ENCODE assay signal across 2 cellular contexts in the genomic region with DNA sequence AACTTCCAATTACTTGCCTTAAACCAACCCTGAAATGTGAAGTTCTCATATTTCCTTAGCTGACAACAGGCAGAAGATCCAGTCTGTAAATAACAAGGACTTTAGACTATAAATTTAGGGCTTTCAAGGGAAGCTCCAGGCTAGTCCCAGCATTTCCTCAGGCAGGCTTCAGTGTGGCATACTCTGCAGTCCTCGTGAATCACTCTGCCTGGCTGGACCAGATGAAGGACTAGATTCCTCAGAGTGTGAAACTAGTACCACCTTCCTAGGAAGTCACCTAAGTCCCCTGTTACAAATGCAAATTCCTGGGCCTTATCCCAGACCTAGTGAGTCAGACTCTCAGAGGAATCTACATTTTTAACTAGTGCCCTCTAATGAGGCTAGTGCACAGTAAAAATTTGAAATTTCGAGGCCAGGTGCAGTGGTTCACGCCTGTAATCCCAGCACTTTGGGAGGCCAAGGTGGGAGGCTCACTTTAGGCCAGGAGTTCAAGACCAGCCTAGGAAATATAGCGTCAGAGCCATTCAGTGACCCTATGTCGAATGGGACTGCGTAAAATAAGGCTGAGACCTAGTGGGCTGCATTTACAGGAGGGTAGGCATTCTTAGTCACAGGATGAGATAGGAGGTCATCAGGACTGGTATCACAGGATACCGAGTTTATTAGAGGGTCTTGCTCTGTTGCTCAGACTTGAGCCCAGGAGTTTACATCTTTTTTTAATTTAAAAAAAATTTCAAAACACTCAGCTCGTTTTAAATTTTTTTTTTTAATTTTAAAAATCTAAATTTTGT.
TF ChIP-seq lines count a peak whose summit lies in the region.

No MANE protein-coding gene starts in this region.

TF ChIP-seq in IMR-90, 13 proteins besides CTCF, POLR2A, EP300 and RAD21:
- no peak for TF ChIP-seq SMC3 (IDR thresholded peaks at IDR 0.05; ENCODE audit: low read depth, low read length)
- no peak for TF ChIP-seq RCOR1 (IDR thresholded peaks at IDR 0.05; ENCODE audit: insufficient replicate concordance, low read length)
- TF ChIP-seq MAFK (IDR thresholded peaks at IDR 0.05; ENCODE audit: low read depth, low read length): no peak
- no peak for TF ChIP-seq CHD1 (IDR thresholded peaks at IDR 0.05; ENCODE audit: low read depth, low read length)
- TF ChIP-seq FOS (IDR thresholded peaks at IDR 0.05; ENCODE audit: low read depth, low read length): no peak
- no peak for TF ChIP-seq ELK1 (IDR thresholded peaks at IDR 0.05; ENCODE audit: borderline replicate concordance, low read depth, low read length)
- no peak for TF ChIP-seq RFX5 (IDR thresholded peaks at IDR 0.05; ENCODE audit: low read depth, low read length)
- no peak for TF ChIP-seq CEBPB (IDR thresholded peaks at IDR 0.05; ENCODE audit: low read depth, low read length)
- TF ChIP-seq MAZ (IDR thresholded peaks at IDR 0.05; ENCODE audit: borderline replicate concordance, low read depth, low read length): no peak
- no peak for TF ChIP-seq MXI1 (IDR thresholded peaks at IDR 0.05; ENCODE audit: borderline replicate concordance, low read depth, low read length)
- no peak for TF ChIP-seq NFE2L2 (IDR thresholded peaks at IDR 0.05; ENCODE audit: low read depth, low read length)
- no peak for TF ChIP-seq BHLHE40 (IDR thresholded peaks at IDR 0.05; ENCODE audit: low read depth, low read length)
- no peak for TF ChIP-seq USF2 (IDR thresholded peaks at IDR 0.05; ENCODE audit: low read depth, low read length)

TF ChIP-seq in H1, 55 proteins besides CTCF, POLR2A, EP300 and RAD21:
- TF ChIP-seq POLR2AphosphoS5 (IDR thresholded peaks at IDR 0.05; ENCODE audit: low read depth, low read length): peak; percentile 64; the same call in 1 of the 2 replicates
- TF ChIP-seq TAF7 (optimal IDR thresholded peaks at IDR 0.05; ENCODE audit: borderline replicate concordance, low read depth, low read length): peak; percentile 78
- TF ChIP-seq KDM1A (IDR thresholded peaks at IDR 0.05; ENCODE audit: borderline replicate concordance, low read length): peak; percentile 40; the same call in 1 of the 2 replicates
- 0 out of 2 replicates have a peak, but pooled peaks have one; percentile 22 for TF ChIP-seq TEAD4 (IDR thresholded peaks at IDR 0.05; ENCODE audit: low read depth, low read length)
- no peak for TF ChIP-seq FOSL1 (IDR thresholded peaks at IDR 0.05; ENCODE audit: insufficient read depth, low read depth, low read length)
